ENCODE assay signal across 24 cellular contexts in genomic region chr10:71132321-71132810, GRCh38.
A peak's percentile ranks its signal among the peaks of the same experiment; 100 is the strongest.
DNase-seq lines count a peak whose midpoint lies in the region; ATAC-seq and TF ChIP-seq lines count a peak whose summit lies in the region.
"Had no signal": no experiment of that assay in that cellular context is flagged by ENCODE, and none has a peak within 500 bp of the region (broad histone marks: within the 10 kb centered on the region; RNA-seq: fewer than 3 reads in every experiment).

No MANE protein-coding gene starts in this region.

- H2BK20ac ChIP-seq in H9 (ENCODE audit: low read depth, low read length, poor library complexity, severe bottlenecking), result no peak overlapping the region

- H3K27me3 Mint-ChIP-seq in H9 (ENCODE audit: low read depth) (peaks cover 11% of the 10 kb centered on the region), neural progenitor cell (ENCODE audit: insufficient read depth, low read depth) (peaks cover 8% of the 10 kb centered on the region)
- peaks cover 72% of the 10 kb centered on the region for H3K27me3 Mint-ChIP-seq in central memory CD8-positive, alpha-beta T cell

- WGBS in H9 (ENCODE audit: extremely low coverage, insufficient read length, low lambda C conversion rate), result no CpG with 5 or more reads among the region's 4 CpGs

- peaks cover 38% of the 10 kb centered on the region in 2 experiments for H3K4me1 Mint-ChIP-seq in H9
- H3K4me1 Mint-ChIP-seq in central memory CD8-positive, alpha-beta T cell, result no peaks in the 10 kb centered on the region
- peaks cover 57% of the 10 kb centered on the region for H3K4me1 Mint-ChIP-seq in neural progenitor cell
- H3K4me1 Mint-ChIP-seq: activated B cell treated with CpG ODN at 0.5 μM for 24 hours; IgD-negative memory B cell; stimulated activated memory B cell treated with anti-CD40 and anti-IgM and Interleukin-4, amounts not matched to agents 10 μg/mL and 1 μg/mL and 100 μg/mL, for 72 hours had no signal

- H2BK12ac ChIP-seq in H9 (ENCODE audit: insufficient read length, low read depth, low read length), result no peak overlapping the region

- no peak overlapping the region for H2AFZ ChIP-seq in H9 (ENCODE audit: low read length)
- H2AFZ ChIP-seq in neural progenitor cell (replicated peaks), result no peak overlapping the region

- TF ChIP-seq CTCF in H9 (conservative IDR thresholded peaks at IDR 0.05) (no peak), neural progenitor cell (IDR thresholded peaks at IDR 0.05) (no peak)

- no peaks in the 10 kb centered on the region for H4K20me1 ChIP-seq in H9 (ENCODE audit: control insufficient read depth, insufficient read depth, insufficient read length)
- no peaks in the 10 kb centered on the region for H4K20me1 ChIP-seq in neural progenitor cell (ENCODE audit: low read depth)

- H4K8ac ChIP-seq in H9 (replicated peaks; ENCODE audit: insufficient read length, low read depth, low read length), result no peak overlapping the region

- H3F3A ChIP-seq in neural progenitor cell (ENCODE audit: low read depth), result no peaks in the 10 kb centered on the region

- H3K9me3 Mint-ChIP-seq in H9 (no peaks in the 10 kb centered on the region), neural progenitor cell (no peaks in the 10 kb centered on the region)
- H3K9me3 Mint-ChIP-seq in central memory CD8-positive, alpha-beta T cell, result no peaks in the 10 kb centered on the region
- H3K9me3 Mint-ChIP-seq: activated B cell treated with CpG ODN at 0.5 μM for 24 hours; dendritic cell treated with granulocyte-macrophage colony-stimulating factor and Interleukin-4, amounts not matched to agents 40 ng/mL and 50 ng/mL, for 4 days; IgD-negative memory B cell; stimulated activated memory B cell treated with anti-CD40 and anti-IgM and Interleukin-4, amounts not matched to agents 10 μg/mL and 1 μg/mL and 100 μg/mL, for 72 hours had no signal

- no peaks in the 10 kb centered on the region for H3K79me1 ChIP-seq in H9 (ENCODE audit: insufficient read depth, low read depth, low read length, poor library complexity, severe bottlenecking)

- no peaks in the 10 kb centered on the region for H3K23me2 ChIP-seq in H9 (ENCODE audit: insufficient read length, low read depth, low read length, poor library complexity, severe bottlenecking)

- H3K27ac ChIP-seq in H9 (ENCODE audit: insufficient read length, low read depth, low read length) (no peak overlapping the region), neural progenitor cell (no peak overlapping the region)
- H3K27ac ChIP-seq: heart left ventricle, psoas muscle, SK-N-MC, skin epidermis, testis had no signal

- H2AK5ac ChIP-seq in H9 (ENCODE audit: insufficient read length, low read length), result no peak overlapping the region

- DNase-seq in CMK (ENCODE audit: low read depth) (peak; percentile 17), H9 (no peak), neural progenitor cell (ENCODE audit: low spot score) (no peak), Kasumi-1 (lab: John Stamatoyannopoulos, UW) (no peak), NCI-H1436 (lab: John Stamatoyannopoulos, UW) (no peak), T-helper 1 cell (no peak)
- no peak for DNase-seq in central memory CD8-positive, alpha-beta T cell (ENCODE audit: low spot score in 2 of 2)
- DNase-seq: activated B cell treated with CpG ODN at 0.5 μM for 24 hours; activated CD4-positive, alpha-beta T cell treated with anti-CD3 and anti-CD28 coated beads, Interleukin-2, amount 50 U/mL, for 48 hours; activated naive CD4-positive, alpha-beta T cell treated with Interleukin-2 at 50 U/mL for 16 hours; activated T-cell treated with anti-CD3 and anti-CD28 coated beads, Interleukin-2, amount 50 U/mL, for 48 hours; amniotic stem cell; GOT3; heart left ventricle; midbrain; MM.1S; NCI-H510A treated with DMSO at 0.1 percent for 48 hours; psoas muscle; testis had no signal

- no peak overlapping the region for H2BK5ac ChIP-seq in H9 (ENCODE audit: insufficient read length, low read length)

- no peak overlapping the region for H3K56ac ChIP-seq in H9 (ENCODE audit: insufficient read length, low read depth, low read length)

- H3K4me1 ChIP-seq in H9 (ENCODE audit: insufficient read depth, low read length), result peaks cover 7% of the 10 kb centered on the region; the same call in 1 of the 2 replicates
- H3K4me1 ChIP-seq in neural progenitor cell, result peaks cover 21% of the 10 kb centered on the region
- H3K4me1 ChIP-seq: psoas muscle, testis had no signal

- ATAC-seq in central memory CD8-positive, alpha-beta T cell (replicated peaks; ENCODE audit: extremely low read depth, poor library complexity, severe bottlenecking), result no peak
- ATAC-seq: psoas muscle; stimulated activated memory B cell treated with anti-CD40 and anti-IgM and Interleukin-4, amounts not matched to agents 10 μg/mL and 1 μg/mL and 100 μg/mL, for 72 hours had no signal

- H3K79me2 ChIP-seq in H9 (ENCODE audit: insufficient read depth, low read length), result no peaks in the 10 kb centered on the region
- no peaks in the 10 kb centered on the region for H3K79me2 ChIP-seq in neural progenitor cell (ENCODE audit: low read depth)

- no peaks in the 10 kb centered on the region for H3K36me3 ChIP-seq in neural progenitor cell
- H3K36me3 ChIP-seq: heart left ventricle had no signal

- no peak overlapping the region for H3K14ac ChIP-seq in H9 (ENCODE audit: insufficient read depth, low read length)

- H3K27me3 ChIP-seq in H9 (ENCODE audit: insufficient read depth, low read length) (no peaks in the 10 kb centered on the region), neural progenitor cell (no peaks in the 10 kb centered on the region)
- H3K27me3 ChIP-seq: testis had no signal

- H3K9me3 ChIP-seq in H9 (ENCODE audit: control insufficient read depth, low read depth, low read length) (no peaks in the 10 kb centered on the region), neural progenitor cell (ENCODE audit: low read depth) (no peaks in the 10 kb centered on the region)
- H3K9me3 ChIP-seq: heart left ventricle, psoas muscle, testis had no signal

- no peak overlapping the region for H3K18ac ChIP-seq in H9 (ENCODE audit: insufficient read length, low read depth, low read length)

- no peak overlapping the region for H4K91ac ChIP-seq in H9 (ENCODE audit: insufficient read length, low read depth, low read length)

- H3K36me3 Mint-ChIP-seq in H9 (ENCODE audit: insufficient read depth in 1 of 3, low read depth in 3 of 3), result no peaks in the 10 kb centered on the region
- H3K36me3 Mint-ChIP-seq in central memory CD8-positive, alpha-beta T cell (ENCODE audit: insufficient read depth), result no peaks in the 10 kb centered on the region
- H3K36me3 Mint-ChIP-seq in neural progenitor cell, result no peaks in the 10 kb centered on the region
- H3K36me3 Mint-ChIP-seq: IgD-negative memory B cell; stimulated activated memory B cell treated with anti-CD40 and anti-IgM and Interleukin-4, amounts not matched to agents 10 μg/mL and 1 μg/mL and 100 μg/mL, for 72 hours had no signal

- H3K4me3 Mint-ChIP-seq in H9 (no peak overlapping the region), neural progenitor cell (no peak overlapping the region)
- H3K4me3 Mint-ChIP-seq in central memory CD8-positive, alpha-beta T cell, result no peak overlapping the region
- H3K4me3 Mint-ChIP-seq: activated B cell treated with CpG ODN at 0.5 μM for 24 hours; dendritic cell treated with granulocyte-macrophage colony-stimulating factor and Interleukin-4, amounts not matched to agents 40 ng/mL and 50 ng/mL, for 4 days; IgD-negative memory B cell; stimulated activated memory B cell treated with anti-CD40 and anti-IgM and Interleukin-4, amounts not matched to agents 10 μg/mL and 1 μg/mL and 100 μg/mL, for 72 hours had no signal

- no peak overlapping the region for H3K4me3 ChIP-seq in neural progenitor cell
- H3K4me3 ChIP-seq: heart left ventricle, psoas muscle, SK-N-MC, skin epidermis, testis had no signal

- no peak overlapping the region for H3K4me2 ChIP-seq in H9 (ENCODE audit: insufficient read depth, insufficient read length, low read length)
- no peak overlapping the region for H3K4me2 ChIP-seq in neural progenitor cell

- no peak overlapping the region for H3K23ac ChIP-seq in H9 (ENCODE audit: insufficient read length, low read depth, low read length)

- H3K27ac Mint-ChIP-seq in H9, result peak overlapping the region in 2 of 3 experiments; percentile 37 to 44; a peak in 1 of 7 replicates
- H3K27ac Mint-ChIP-seq in central memory CD8-positive, alpha-beta T cell (ENCODE audit: low read depth), result peak overlapping the region; percentile 11
- peak overlapping the region; percentile 87 for H3K27ac Mint-ChIP-seq in neural progenitor cell
- H3K27ac Mint-ChIP-seq: activated B cell treated with CpG ODN at 0.5 μM for 24 hours; dendritic cell treated with granulocyte-macrophage colony-stimulating factor and Interleukin-4, amounts not matched to agents 40 ng/mL and 50 ng/mL, for 4 days; IgD-negative memory B cell; stimulated activated memory B cell treated with anti-CD40 and anti-IgM and Interleukin-4, amounts not matched to agents 10 μg/mL and 1 μg/mL and 100 μg/mL, for 72 hours had no signal

- H3T11ph ChIP-seq in H9 (ENCODE audit: low read length), result no peak overlapping the region

- H3K4ac ChIP-seq in H9 (ENCODE audit: low read depth, low read length), result no peak overlapping the region

- no peak overlapping the region for H4K5ac ChIP-seq in H9 (ENCODE audit: insufficient read length, low read depth, low read length)

- H3K9ac ChIP-seq in H9 (ENCODE audit: extremely low read depth, insufficient read length, low read length) (no peak overlapping the region), neural progenitor cell (no peak overlapping the region)

- no peak overlapping the region for H2BK15ac ChIP-seq in H9 (ENCODE audit: low read depth, low read length)

- no peak overlapping the region for H2BK120ac ChIP-seq in H9 (ENCODE audit: low read depth, low read length, poor library complexity, severe bottlenecking)

Comparison
In these comparisons a context has a peak if more than half of its experiments do, and no peak if none do; other contexts are left out.
1. H3K27ac Mint-ChIP-seq: peak in every context shown above with its lines; median percentile 87 in neural progenitor cell; 40 in H9; 11 in central memory CD8-positive, alpha-beta T cell.